Comparison of ENCODE assay signal across 21 cellular contexts in genomic region chr5:127840809-127841208, GRCh38.
DNase-seq lines count a peak whose midpoint lies in the region; ATAC-seq, FAIRE-seq and TF ChIP-seq lines count a peak whose summit lies in the region.
"Had no signal": no experiment of that assay in that cellular context is flagged by ENCODE, and none has a peak within 500 bp of the region (broad histone marks: within the 10 kb centered on the region; RNA-seq: fewer than 3 reads in every experiment).

No MANE protein-coding gene starts in this region.

- H2AFZ ChIP-seq in endothelial cell of umbilical vein (ENCODE audit: low read depth, low read length): no peak overlapping the region
- H2AFZ ChIP-seq: GM23338 had no signal

- no peaks in the 10 kb centered on the region for H3K9me1 ChIP-seq in endothelial cell of umbilical vein (replicated peaks; ENCODE audit: control insufficient read depth, extremely low read depth, insufficient read depth, low read length)

- H3K4me1 ChIP-seq in endothelial cell of umbilical vein (ENCODE audit: control insufficient read depth, extremely low read depth, insufficient read depth, low read length): peaks cover 7% of the 10 kb centered on the region
- H3K4me1 ChIP-seq: BLaER1 had no signal

- peak overlapping the region; percentile 59 for H3K27ac ChIP-seq in 22Rv1
- no peak overlapping the region for H3K27ac ChIP-seq in endothelial cell of umbilical vein (ENCODE audit: insufficient read depth, low read depth, low read length)
- H3K27ac ChIP-seq: A549, BLaER1, SJSA1 had no signal

- H4K20me1 ChIP-seq in endothelial cell of umbilical vein (replicated peaks; ENCODE audit: control insufficient read depth, extremely low read depth, insufficient read depth, low read length): no peaks in the 10 kb centered on the region
- H4K20me1 ChIP-seq: BLaER1 had no signal

- no peak overlapping the region for H3K4me2 ChIP-seq in endothelial cell of umbilical vein (ENCODE audit: insufficient read depth, low read length)
- H3K4me2 ChIP-seq: A549, BLaER1, GM23338 had no signal

- TF ChIP-seq CTCF in 22Rv1 (IDR thresholded peaks at IDR 0.05) (no peak), LNCaP clone FGC (IDR thresholded peaks at IDR 0.05; ENCODE audit: control insufficient read depth, extremely low read depth, insufficient read depth) (no peak), endothelial cell of umbilical vein (IDR thresholded peaks at IDR 0.05; ENCODE audit: extremely low read depth in 1 of 2, insufficient read depth in 1 of 2, low read depth in 1 of 2, low read length in 2 of 2) (no peak)

- no peak overlapping the region for H3K9ac ChIP-seq in endothelial cell of umbilical vein (replicated peaks; ENCODE audit: extremely low read depth, insufficient read depth, low read length)
- H3K9ac ChIP-seq: BLaER1 had no signal

- CTCF ChIA-PET in endothelial cell of umbilical vein (lab: Charles Lee): interaction anchor here (1.5 kb wide), 1 partner anchor 19 kb away, joined by 5 read pairs; no protein-coding TSS in a partner anchor

- ATAC-seq in HG03025 (IDR thresholded peaks at IDR 0.05; ENCODE audit: low FRiP score, unreplicated experiment) (no peak), sciatic nerve (no peak)
- ATAC-seq: A549, GM23338, K562 had no signal

- DNase-seq in DMS53 treated with DMSO at 0.1 percent for 48 hours (lab: John Stamatoyannopoulos, UW; ENCODE audit: unreplicated experiment) (peak; percentile 1), LNCaP clone FGC (ENCODE audit: low read depth) (peak; percentile 91), endothelial cell of umbilical vein (ENCODE audit: low read depth, low spot score) (peak; percentile 29), sciatic nerve (ENCODE audit: low spot score) (no peak)
- DNase-seq in stimulated activated naive CD4-positive, alpha-beta T cell (lab: John Stamatoyannopoulos, UW): no peak
- no peak for DNase-seq in activated CD4-positive, CD25-positive, alpha-beta regulatory T cell (lab: John Stamatoyannopoulos, UW)
- DNase-seq: CD4-positive, alpha-beta memory T cell; GDM1; HCEC 1CT; NCI-H1436 treated with DMSO at 0.1 percent for 48 hours; NCI-H2029; NCI-H345; NCI-H524 treated with DMSO at 0.1 percent for 48 hours; SW 1271 had no signal

- no peak for TF ChIP-seq POLR2A in endothelial cell of umbilical vein (IDR thresholded peaks at IDR 0.05; ENCODE audit: low read depth, low read length)

- intact Hi-C loops in endothelial cell of umbilical vein (cut with micrococcal nuclease) (no loop called here), sciatic nerve (cut with DNase I) (no loop called here)

- H3K27me3 ChIP-seq in endothelial cell of umbilical vein (ENCODE audit: control insufficient read depth in 2 of 2, insufficient read depth in 2 of 2, low read length in 2 of 2): no peaks in the 10 kb centered on the region
- H3K27me3 ChIP-seq: BLaER1, SJSA1 had no signal

- no peak overlapping the region for H3K4me3 ChIP-seq in LNCaP clone FGC (ENCODE audit: low read depth, low read length)
- H3K4me3 ChIP-seq in endothelial cell of umbilical vein (replicated peaks in 1 of 3; ENCODE audit: insufficient read depth in 1 of 3, low read depth in 1 of 3, low read length in 3 of 3): no peak overlapping the region
- H3K4me3 ChIP-seq: A549, BLaER1, GM23338, K562, SJSA1 had no signal

- BruUV-seq in endothelial cell of umbilical vein (replicated peaks; lab: Mats Ljungman, UMichigan): no TSS peak

- POLR2A ChIA-PET in endothelial cell of umbilical vein (lab: Charles Lee): no interaction called here

- dilution Hi-C loops in endothelial cell of umbilical vein (cut with MboI; ENCODE audit: extremely low pct_ligation_motif_present, low sequenced_read_pairs): no loop called here

- H3K36me3 ChIP-seq in endothelial cell of umbilical vein (ENCODE audit: control insufficient read depth in 2 of 2, extremely low read depth in 1 of 2, insufficient read depth in 2 of 2, low read length in 2 of 2): no peaks in the 10 kb centered on the region
- H3K36me3 ChIP-seq: BLaER1, SJSA1 had no signal

- FAIRE-seq in endothelial cell of umbilical vein (lab: Jason Lieb, UNC): no peak
- FAIRE-seq: A549, K562 had no signal

- no peaks in the 10 kb centered on the region for H3K9me3 ChIP-seq in endothelial cell of umbilical vein (replicated peaks; ENCODE audit: control insufficient read depth, insufficient read depth, low read length)
- H3K9me3 ChIP-seq: SJSA1 had no signal

- no peaks in the 10 kb centered on the region for H3K79me2 ChIP-seq in endothelial cell of umbilical vein (ENCODE audit: control insufficient read depth, insufficient read depth, low read length)

TF ChIP-seq in endothelial cell of umbilical vein, 7 proteins besides CTCF, POLR2A, EP300 and RAD21:
- TF ChIP-seq JUN (IDR thresholded peaks at IDR 0.05; ENCODE audit: borderline replicate concordance, insufficient read depth, insufficient read length, low read depth) (no peak), EZH2 (IDR thresholded peaks at IDR 0.05; ENCODE audit: borderline replicate concordance, low read depth, low read length, severe bottlenecking) (no peak), FOS (IDR thresholded peaks at IDR 0.05; ENCODE audit: borderline replicate concordance, insufficient read depth, low read length) (no peak), MAX (IDR thresholded peaks at IDR 0.05; ENCODE audit: insufficient read depth, insufficient read length) (no peak), GATA2 (IDR thresholded peaks at IDR 0.05; ENCODE audit: insufficient read depth, insufficient read length, low read depth, low read length) (no peak), POLR2AphosphoS5 (IDR thresholded peaks at IDR 0.05; ENCODE audit: insufficient read depth, low read depth, low read length) (no peak), MYC (IDR thresholded peaks at IDR 0.05; ENCODE audit: low read depth, low read length) (no peak)

Comparison
In these comparisons a context has a peak if more than half of its experiments do, and no peak if none do; other contexts are left out.
1. DNase-seq: peak in DMS53 treated with DMSO at 0.1 percent for 48 hours (single experiment), LNCaP clone FGC (single experiment) and endothelial cell of umbilical vein (single experiment); none in stimulated activated naive CD4-positive, alpha-beta T cell (0 of 6), sciatic nerve (single experiment) and activated CD4-positive, CD25-positive, alpha-beta regulatory T cell (0 of 4).